17 cellular contexts compared by ENCODE assay signal in genomic region chrX:21813612-21814368, GRCh38. TPM values are rescaled to one million over a fixed set of nuclear protein-coding genes. Genes with fewer than 3 reads are reported as not detected.
DNase-seq lines count a peak whose midpoint lies in the region; TF ChIP-seq lines count a peak whose summit lies in the region.
"Had no signal": no experiment of that assay in that cellular context is flagged by ENCODE, and none has a peak within 500 bp of the region (broad histone marks: within the 10 kb centered on the region; RNA-seq: fewer than 3 reads in every experiment).

No MANE protein-coding gene starts in this region.

- H4K20me1 ChIP-seq in osteoblast (ENCODE audit: insufficient read depth, low read length): no peaks in the 10 kb centered on the region

- no peak overlapping the region for H2AFZ ChIP-seq in osteoblast (ENCODE audit: low read length)

- H3K27me3 Mint-ChIP-seq in progenitor cell of endocrine pancreas: no peaks in the 10 kb centered on the region

- H3K4me2 ChIP-seq in osteoblast (ENCODE audit: insufficient read depth, low read length): no peak overlapping the region

- TF ChIP-seq CTCF in progenitor cell of endocrine pancreas (IDR thresholded peaks at IDR 0.05; ENCODE audit: unreplicated experiment) (no peak), osteoblast (IDR thresholded peaks at IDR 0.05; ENCODE audit: extremely low read depth, low read depth, low read length) (no peak)

- H3K4me1 Mint-ChIP-seq in progenitor cell of endocrine pancreas (ENCODE audit: low read depth): peaks cover 24% of the 10 kb centered on the region
- H3K4me1 Mint-ChIP-seq: CD4-positive, alpha-beta memory T cell had no signal

- H3K27ac ChIP-seq in iPS-18a (ENCODE audit: low read length) (peak overlapping the region; percentile 19), osteoblast (ENCODE audit: low read depth, low read length) (no peak overlapping the region), caudate nucleus (ENCODE audit: low read depth, low read length) (no peak overlapping the region)
- H3K27ac ChIP-seq: SK-N-MC had no signal

- H3K36me3 Mint-ChIP-seq in progenitor cell of endocrine pancreas (ENCODE audit: insufficient read depth): no peaks in the 10 kb centered on the region
- H3K36me3 Mint-ChIP-seq: CD4-positive, alpha-beta memory T cell had no signal

- H3K4me1 ChIP-seq in iPS-18a (ENCODE audit: control insufficient read depth, low read depth, low read length) (peaks cover 19% of the 10 kb centered on the region), osteoblast (ENCODE audit: insufficient read depth, low read length) (no peaks in the 10 kb centered on the region)

- H3K4me3 Mint-ChIP-seq in progenitor cell of endocrine pancreas (ENCODE audit: low read depth): no peak overlapping the region
- H3K4me3 Mint-ChIP-seq: CD4-positive, alpha-beta memory T cell had no signal

- H3K9ac ChIP-seq in iPS-18a (ENCODE audit: low read length): no peak overlapping the region

- H3K27me3 ChIP-seq in iPS-18a (ENCODE audit: control insufficient read depth, insufficient read depth, low read length) (no peaks in the 10 kb centered on the region), osteoblast (ENCODE audit: insufficient read depth, low read length) (no peaks in the 10 kb centered on the region)

- H3K9me3 Mint-ChIP-seq in progenitor cell of endocrine pancreas (ENCODE audit: low read depth): peaks cover 10% of the 10 kb centered on the region
- H3K9me3 Mint-ChIP-seq: CD4-positive, alpha-beta memory T cell had no signal

- H3K9me3 ChIP-seq in iPS-18a (ENCODE audit: control insufficient read depth, low read depth, low read length): peaks cover 15% of the 10 kb centered on the region
- peaks cover 3% of the 10 kb centered on the region for H3K9me3 ChIP-seq in osteoblast (ENCODE audit: low read depth, low read length)

- peak; percentile 31 for DNase-seq in NCI-H748 (lab: John Stamatoyannopoulos, UW; ENCODE audit: unreplicated experiment)
- DNase-seq in NCI-H748 treated with DMSO at 0.1 percent for 48 hours (lab: John Stamatoyannopoulos, UW): no peak
- DNase-seq in NCI-H146 treated with DMSO at 0.1 percent for 48 hours (lab: John Stamatoyannopoulos, UW; ENCODE audit: unreplicated experiment): peak; percentile 9
- no peak for DNase-seq in progenitor cell of endocrine pancreas (ENCODE audit: low spot score, unreplicated experiment)
- DNase-seq in DMS53 treated with DMSO at 0.1 percent for 48 hours (lab: John Stamatoyannopoulos, UW; ENCODE audit: unreplicated experiment): no peak
- DNase-seq in osteoblast (ENCODE audit: insufficient read length, low spot score, missing footprints): no peak
- DNase-seq in caudate nucleus (lab: John Stamatoyannopoulos, UW): no peak
- DNase-seq: CD4-positive, alpha-beta memory T cell; NCI-H1105 treated with DMSO at 0.1 percent for 48 hours; NCI-H2171 treated with DMSO at 0.1 percent for 48 hours; NCI-H446 treated with DMSO at 0.1 percent for 48 hours; Right ventricle myocardium superior had no signal

- no peak overlapping the region for H3K4me3 ChIP-seq in iPS-18a (ENCODE audit: low read length)
- no peak overlapping the region for H3K4me3 ChIP-seq in osteoblast (ENCODE audit: insufficient read depth, low read length)
- H3K4me3 ChIP-seq: SK-N-MC had no signal

- H3K27ac Mint-ChIP-seq in progenitor cell of endocrine pancreas: peak overlapping the region; percentile 45

- no peaks in the 10 kb centered on the region for H3K36me3 ChIP-seq in iPS-18a (ENCODE audit: control insufficient read depth, low read depth, low read length)
- H3K36me3 ChIP-seq in osteoblast (ENCODE audit: insufficient read depth, low read length): no peaks in the 10 kb centered on the region

- no peaks in the 10 kb centered on the region for H3K79me2 ChIP-seq in osteoblast (ENCODE audit: insufficient read depth, low read length)

RNA-seq across cellular contexts. Expression of gene MBTPS2, which starts 25.6 kb away (rescaled TPM):
- total RNA-seq in progenitor cell of endocrine pancreas: 13.5 and 14.4 TPM in 2 replicates
- total RNA-seq in osteoblast: 9.0 and 9.1 TPM in 2 replicates

RNA-seq across cellular contexts. Expression of gene YY2, which starts 42.0 kb away (rescaled TPM):
- 2.2 and 2.3 TPM in 2 replicates for total RNA-seq in progenitor cell of endocrine pancreas
- 1.4 and 2.4 TPM in 2 replicates for total RNA-seq in osteoblast

RNA-seq across cellular contexts. Expression of gene SMPX, which starts 55.9 kb away (rescaled TPM):
- total RNA-seq in progenitor cell of endocrine pancreas (not detected in 2 replicates), osteoblast (not detected in 2 replicates)
- total RNA-seq: A172; CD4-positive, alpha-beta memory T cell; Daoy; LHCN-M2 had no signal

Comparison
In these comparisons a context has a peak if more than half of its experiments do, and no peak if none do; other contexts are left out.
1. DNase-seq: peak in NCI-H748 (single experiment) and NCI-H146 treated with DMSO at 0.1 percent for 48 hours (single experiment); none in NCI-H748 treated with DMSO at 0.1 percent for 48 hours (single experiment), progenitor cell of endocrine pancreas (single experiment), DMS53 treated with DMSO at 0.1 percent for 48 hours (single experiment), osteoblast (single experiment) and caudate nucleus (0 of 61).